17 cellular contexts compared by ENCODE assay signal in the genomic region with DNA sequence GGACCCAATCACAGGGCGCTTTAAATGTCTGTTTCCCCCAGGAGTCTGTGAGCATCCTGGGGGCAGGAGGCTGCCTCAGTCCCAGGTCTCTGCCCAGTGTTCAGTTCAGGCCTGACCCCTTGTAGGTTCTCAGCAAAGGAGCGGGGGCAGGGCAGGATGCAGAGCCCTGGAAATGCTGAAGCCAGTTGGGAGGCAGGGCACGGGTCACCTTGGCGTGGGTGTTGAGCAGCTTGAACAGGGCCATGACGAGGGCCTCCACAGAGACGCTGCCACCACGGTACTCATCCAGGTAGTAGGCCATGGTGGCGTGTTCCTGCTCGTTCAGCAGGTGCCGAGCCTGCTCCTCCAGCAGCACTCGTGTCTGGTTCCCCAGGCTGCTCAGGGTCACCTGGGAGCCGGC. TPM values are rescaled to one million over a fixed set of nuclear protein-coding genes. Genes with fewer than 3 reads are reported as not detected.
DNase-seq lines count a peak whose midpoint lies in the region; ATAC-seq and TF ChIP-seq lines count a peak whose summit lies in the region.
"Had no signal": no experiment of that assay in that cellular context is flagged by ENCODE, and none has a peak within 500 bp of the region (broad histone marks: within the 10 kb centered on the region; RNA-seq: fewer than 3 reads in every experiment).

No MANE protein-coding gene starts in this region.

- no peaks in the 10 kb centered on the region for H3K4me1 ChIP-seq in osteoblast (ENCODE audit: insufficient read depth, low read length)
- no peaks in the 10 kb centered on the region for H3K4me1 ChIP-seq in foreskin keratinocyte
- H3K4me1 ChIP-seq: A549, BE2C, HAP-1 had no signal

- no peaks in the 10 kb centered on the region for H3K79me2 ChIP-seq in osteoblast (ENCODE audit: insufficient read depth, low read length)

- no peaks in the 10 kb centered on the region for H3K4me1 Mint-ChIP-seq in activated naive CD8-positive, alpha-beta T cell treated with anti-CD3 and anti-CD28 coated beads, Interleukin-2, amount 10 ng/mL, durations not matched to agents 7 days and 5 days
- no peaks in the 10 kb centered on the region for H3K4me1 Mint-ChIP-seq in activated naive CD8-positive, alpha-beta T cell treated with anti-CD3 and anti-CD28 coated beads for 36 hours

- H3K4me2 ChIP-seq in osteoblast (ENCODE audit: insufficient read depth, low read length), result no peak overlapping the region
- H3K4me2 ChIP-seq: A549 had no signal

- H3K9me3 Mint-ChIP-seq in activated naive CD8-positive, alpha-beta T cell treated with anti-CD3 and anti-CD28 coated beads, Interleukin-2, amount 10 ng/mL, durations not matched to agents 7 days and 5 days, result no peaks in the 10 kb centered on the region
- no peaks in the 10 kb centered on the region for H3K9me3 Mint-ChIP-seq in activated naive CD8-positive, alpha-beta T cell treated with anti-CD3 and anti-CD28 coated beads for 36 hours
- H3K9me3 Mint-ChIP-seq: CD4-positive, alpha-beta memory T cell had no signal

- no peaks in the 10 kb centered on the region for H3K36me3 Mint-ChIP-seq in activated naive CD8-positive, alpha-beta T cell treated with anti-CD3 and anti-CD28 coated beads, Interleukin-2, amount 10 ng/mL, durations not matched to agents 7 days and 5 days
- H3K36me3 Mint-ChIP-seq in activated naive CD8-positive, alpha-beta T cell treated with anti-CD3 and anti-CD28 coated beads for 36 hours, result no peaks in the 10 kb centered on the region
- H3K36me3 Mint-ChIP-seq: CD4-positive, alpha-beta memory T cell had no signal

- H3K27me3 Mint-ChIP-seq in activated naive CD8-positive, alpha-beta T cell treated with anti-CD3 and anti-CD28 coated beads, Interleukin-2, amount 10 ng/mL, durations not matched to agents 7 days and 5 days, result no peaks in the 10 kb centered on the region
- H3K27me3 Mint-ChIP-seq in activated naive CD8-positive, alpha-beta T cell treated with anti-CD3 and anti-CD28 coated beads for 36 hours, result no peaks in the 10 kb centered on the region
- H3K27me3 Mint-ChIP-seq: CD4-positive, alpha-beta memory T cell had no signal

- TF ChIP-seq CTCF in epithelial cell of esophagus (IDR thresholded peaks at IDR 0.05; ENCODE audit: insufficient read depth, low read depth, low read length, missing control alignments) (no peak), osteoblast (IDR thresholded peaks at IDR 0.05; ENCODE audit: extremely low read depth, low read depth, low read length) (no peak), foreskin keratinocyte (conservative IDR thresholded peaks at IDR 0.05) (no peak)

- H4K20me1 ChIP-seq in osteoblast (ENCODE audit: insufficient read depth, low read length), result no peaks in the 10 kb centered on the region

- no peak for ATAC-seq in activated naive CD8-positive, alpha-beta T cell treated with anti-CD3 and anti-CD28 coated beads, Interleukin-2, amount 10 ng/mL, durations not matched to agents 7 days and 5 days (ENCODE audit: low read depth)
- no peak for ATAC-seq in foreskin keratinocyte
- ATAC-seq: A549, HepG2 had no signal

- POLR2A ChIA-PET in activated naive CD8-positive, alpha-beta T cell treated with anti-CD3 and anti-CD28 coated beads, Interleukin-2, amount 10 ng/mL, durations not matched to agents 7 days and 5 days (lab: Charles Lee), result no interaction called here

- peak; percentile 21 for DNase-seq in activated naive CD8-positive, alpha-beta T cell treated with anti-CD3 and anti-CD28 coated beads, Interleukin-2, amount 10 ng/mL, durations not matched to agents 7 days and 5 days
- DNase-seq in activated naive CD8-positive, alpha-beta T cell treated with anti-CD3 and anti-CD28 coated beads for 36 hours, result no peak
- peak; percentile 21 for DNase-seq in epithelial cell of esophagus (ENCODE audit: low read depth)
- DNase-seq in osteoblast (ENCODE audit: insufficient read length, low spot score, missing footprints), result peak; percentile 73
- no peak for DNase-seq in NOMO-1 treated with DMSO at 0.1 percent for 48 hours (lab: John Stamatoyannopoulos, UW; ENCODE audit: unreplicated experiment)
- no peak for DNase-seq in EL
- DNase-seq in foreskin keratinocyte, result no peak
- DNase-seq: BE2C; CD4-positive, alpha-beta memory T cell; DMS153; DMS79 treated with DMSO at 0.1 percent for 48 hours; GDM1; GOT3 had no signal

- H2AFZ ChIP-seq in osteoblast (ENCODE audit: low read length), result no peak overlapping the region

- H3K27me3 ChIP-seq in osteoblast (ENCODE audit: insufficient read depth, low read length) (no peaks in the 10 kb centered on the region), foreskin keratinocyte (no peaks in the 10 kb centered on the region)

- no peak overlapping the region for H3K27ac Mint-ChIP-seq in activated naive CD8-positive, alpha-beta T cell treated with anti-CD3 and anti-CD28 coated beads, Interleukin-2, amount 10 ng/mL, durations not matched to agents 7 days and 5 days
- H3K27ac Mint-ChIP-seq in activated naive CD8-positive, alpha-beta T cell treated with anti-CD3 and anti-CD28 coated beads for 36 hours, result no peak overlapping the region
- H3K27ac Mint-ChIP-seq: CD4-positive, alpha-beta memory T cell had no signal

- H3K4me3 Mint-ChIP-seq in activated naive CD8-positive, alpha-beta T cell treated with anti-CD3 and anti-CD28 coated beads, Interleukin-2, amount 10 ng/mL, durations not matched to agents 7 days and 5 days, result no peak overlapping the region
- H3K4me3 Mint-ChIP-seq in activated naive CD8-positive, alpha-beta T cell treated with anti-CD3 and anti-CD28 coated beads for 36 hours, result no peak overlapping the region
- H3K4me3 Mint-ChIP-seq: CD4-positive, alpha-beta memory T cell had no signal

- no peak overlapping the region for H3K4me3 ChIP-seq in epithelial cell of esophagus (ENCODE audit: low read length)
- no peak overlapping the region for H3K4me3 ChIP-seq in osteoblast (ENCODE audit: insufficient read depth, low read length)
- H3K4me3 ChIP-seq: A549, HAP-1 had no signal

- H3K27ac ChIP-seq in osteoblast (ENCODE audit: low read depth, low read length), result no peak overlapping the region
- H3K27ac ChIP-seq in foreskin keratinocyte, result no peak overlapping the region
- H3K27ac ChIP-seq: A549, C4-2B had no signal

- no peaks in the 10 kb centered on the region for H3K36me3 ChIP-seq in osteoblast (ENCODE audit: insufficient read depth, low read length)
- H3K36me3 ChIP-seq: BE2C, HAP-1 had no signal

- no peaks in the 10 kb centered on the region for H3K9me3 ChIP-seq in osteoblast (ENCODE audit: low read depth, low read length)
- H3K9me3 ChIP-seq: A549, BE2C, HAP-1 had no signal

RNA-seq across cellular contexts. Expression of gene AKNA, which starts 36.3 kb away (rescaled TPM):
- 100 to 1,000 TPM; 482 to 492 TPM for total RNA-seq in activated naive CD8-positive, alpha-beta T cell treated with anti-CD3 and anti-CD28 coated beads, Interleukin-2, amount 10 ng/mL, durations not matched to agents 7 days and 5 days
- 100 to 1,000 TPM; 129 to 130 TPM for total RNA-seq in activated naive CD8-positive, alpha-beta T cell treated with anti-CD3 and anti-CD28 coated beads for 36 hours
- total RNA-seq in osteoblast (24.8 and 27.9 TPM in 2 replicates), foreskin keratinocyte (5.4 and 7.9 TPM in 2 replicates)
- polyA plus RNA-seq in foreskin keratinocyte, result 4.0 and 5.8 TPM in 2 replicates

Comparison
In these comparisons a context has a peak if more than half of its experiments do, and no peak if none do; other contexts are left out.
1. DNase-seq: peak in activated naive CD8-positive, alpha-beta T cell treated with anti-CD3 and anti-CD28 coated beads, Interleukin-2, amount 10 ng/mL, durations not matched to agents 7 days and 5 days (single experiment), epithelial cell of esophagus (single experiment) and osteoblast (single experiment); none in activated naive CD8-positive, alpha-beta T cell treated with anti-CD3 and anti-CD28 coated beads for 36 hours (single experiment), NOMO-1 treated with DMSO at 0.1 percent for 48 hours (single experiment), EL (single experiment) and foreskin keratinocyte (0 of 2).